8 cellular contexts compared by ENCODE assay signal in the genomic region with DNA sequence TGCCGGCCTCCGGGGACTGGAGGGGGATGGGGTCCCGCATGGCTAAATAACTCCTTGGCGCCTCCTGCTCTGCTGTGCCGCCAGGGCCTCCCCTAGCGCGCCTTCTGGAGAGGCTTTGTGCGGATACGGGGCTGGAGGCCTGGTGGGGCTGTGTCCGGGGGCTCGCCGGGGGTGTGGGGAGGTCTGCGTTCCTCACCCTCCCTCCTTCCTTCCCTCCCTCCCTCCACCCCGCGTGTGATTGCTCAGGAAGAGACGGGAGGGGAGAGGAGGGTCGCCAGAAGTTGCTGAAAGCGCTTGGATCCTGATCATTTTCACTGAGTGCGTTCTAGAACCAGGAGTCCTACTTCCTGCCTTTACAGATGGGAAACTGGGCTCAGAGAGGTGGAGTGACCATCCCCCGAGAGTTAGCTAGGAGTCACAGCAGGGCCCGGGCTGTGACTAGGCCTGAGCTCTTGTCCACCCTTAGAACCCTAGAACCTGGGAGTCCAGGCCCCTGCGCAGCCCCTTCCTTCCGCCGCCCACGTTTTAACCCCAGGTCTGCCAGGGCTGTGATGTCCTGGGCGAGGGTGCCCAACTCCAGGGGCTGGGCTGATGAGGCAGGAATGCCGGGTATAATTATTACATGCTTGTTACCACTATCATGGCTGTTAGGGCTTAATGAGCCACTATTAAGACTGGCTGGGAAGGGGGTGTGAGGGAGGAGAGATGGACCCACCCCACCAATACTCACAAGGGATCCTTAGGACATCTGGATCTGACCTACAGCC. TPM values are rescaled to one million over a fixed set of nuclear protein-coding genes. Genes with fewer than 3 reads are reported as not detected.
DNase-seq lines count a peak whose midpoint lies in the region; ATAC-seq, FAIRE-seq and TF ChIP-seq lines count a peak whose summit lies in the region.

No MANE protein-coding gene starts in this region.

- H3K4me3 ChIP-seq in ascending aorta (peak overlapping the region; percentile 60 to 71), keratinocyte (ENCODE audit: control insufficient read depth in 2 of 3, extremely low read depth in 1 of 3, insufficient read depth in 2 of 3, low read depth in 1 of 3, low read length in 3 of 3) (peak overlapping the region; percentile 32 to 78 (median 51))

- H3K36me3 ChIP-seq in ES-I3 (ENCODE audit: insufficient read depth, low read length): peaks cover 6% of the 10 kb centered on the region
- peaks cover 13 to 23% of the 10 kb centered on the region in 2 donors for H3K36me3 ChIP-seq in ascending aorta
- H3K36me3 ChIP-seq in keratinocyte (ENCODE audit: control insufficient read depth in 2 of 2, extremely low read depth in 1 of 2, insufficient read depth in 2 of 2, low read length in 2 of 2): peaks cover 1 to 8% of the 10 kb centered on the region in 2 experiments

- H3K27ac ChIP-seq in 22Rv1: peak overlapping the region; percentile 99
- H3K27ac ChIP-seq in ascending aorta: peak overlapping the region; percentile 99 to 100
- H3K27ac ChIP-seq in keratinocyte (ENCODE audit: control insufficient read depth, insufficient read depth, low read length): peak overlapping the region; percentile 98

- DNase-seq in NCI-H2196 treated with DMSO at 0.1 percent for 48 hours (lab: John Stamatoyannopoulos, UW; ENCODE audit: unreplicated experiment): peak; percentile 97
- DNase-seq in ascending aorta (ENCODE audit: low spot score in 2 of 2): no peak
- no peak for DNase-seq in keratinocyte (ENCODE audit: low read depth, low spot score)
- peak; percentile 65 for DNase-seq in stimulated activated CD8-positive, alpha-beta memory T cell treated with anti-CD3 and anti-CD28 coated beads, Interleukin-4, amount 100 ng/mL, for 48 hours
- no peak for DNase-seq in H4 (ENCODE audit: low spot score)

- no peaks in the 10 kb centered on the region for H3K27me3 ChIP-seq in ascending aorta
- no peaks in the 10 kb centered on the region for H3K27me3 ChIP-seq in keratinocyte (ENCODE audit: control insufficient read depth, extremely low read depth, insufficient read depth, low read length)

- H2AFZ ChIP-seq in keratinocyte (ENCODE audit: control insufficient read depth, low read length): peak overlapping the region; percentile 57

- intact Hi-C loops in ascending aorta (cut with DNase I): loop anchor here (1.0 kb wide), 2 partner anchors 19 to 46 kb away; no protein-coding TSS in a partner anchor

- peaks cover 9% of the 10 kb centered on the region for H4K20me1 ChIP-seq in keratinocyte (ENCODE audit: control insufficient read depth, extremely low read depth, insufficient read depth, low read length)

- H3K79me2 ChIP-seq in keratinocyte (ENCODE audit: control insufficient read depth, insufficient read depth, low read length): peaks cover 23% of the 10 kb centered on the region

- H3K4me2 ChIP-seq in keratinocyte (ENCODE audit: control insufficient read depth, extremely low read depth, insufficient read depth, low read depth, low read length): peak overlapping the region; percentile 94

- H3K4me1 ChIP-seq in ES-I3 (ENCODE audit: insufficient read depth, low read length) (peaks cover 8% of the 10 kb centered on the region; the same call in 1 of the 2 replicates), ascending aorta (peaks cover 15 to 31% of the 10 kb centered on the region in 2 donors), keratinocyte (ENCODE audit: control insufficient read depth, extremely low read depth, insufficient read depth, low read length) (peaks cover 19% of the 10 kb centered on the region)

- H3K9me3 ChIP-seq in ES-I3 (ENCODE audit: control insufficient read depth, insufficient read depth, low read length) (no peaks in the 10 kb centered on the region), ascending aorta (no peaks in the 10 kb centered on the region), keratinocyte (ENCODE audit: control insufficient read depth, low read depth, low read length) (no peaks in the 10 kb centered on the region)

- no peak for FAIRE-seq in keratinocyte (lab: Jason Lieb, UNC)

- TF ChIP-seq CTCF in 22Rv1 (IDR thresholded peaks at IDR 0.05): no peak; the same call in 1 of the 2 replicates
- peak in 2 of 3 experiments; percentile 10 to 20 for TF ChIP-seq CTCF in ascending aorta (IDR thresholded peaks at IDR 0.05)
- TF ChIP-seq CTCF in keratinocyte (optimal IDR thresholded peaks at IDR 0.05 in 1 of 3, IDR thresholded peaks at IDR 0.05 in 1 of 3, conservative IDR thresholded peaks at IDR 0.05 in 1 of 3; ENCODE audit: extremely low read depth in 1 of 3, insufficient read depth in 2 of 3, low read length in 3 of 3): peak in 1 of 3 experiments; percentile 32

- dilution Hi-C loops in keratinocyte (cut with MboI; ENCODE audit: extremely low pct_ligation_motif_present, low sequenced_read_pairs): no loop called here

- H3K9ac ChIP-seq in ES-I3 (ENCODE audit: low read depth, low read length) (peak overlapping the region; percentile 71), keratinocyte (ENCODE audit: control insufficient read depth, extremely low read depth, insufficient read depth, low read length) (peak overlapping the region; percentile 96)

- H3K9me1 ChIP-seq in keratinocyte (ENCODE audit: control insufficient read depth, extremely low read depth, insufficient read depth, low read length): peaks cover 2% of the 10 kb centered on the region

- no peak for ATAC-seq in HG02763 (IDR thresholded peaks at IDR 0.05; ENCODE audit: unreplicated experiment)

RNA-seq across cellular contexts. Expression of a gene that starts 0.8 kb away (rescaled TPM):
- total RNA-seq in ascending aorta: 3,570 TPM
- 17.2 to 36.7 TPM (median 20.7 TPM) in 3 replicates for polyA plus RNA-seq in keratinocyte
- polyA plus RNA-seq in keratinocyte (2011; ENCODE audit: low read depth): 36.2 TPM
- polyA plus RNA-seq in keratinocyte (2011; cell fraction: cytosol; rRNA removed): 13.4 and 56.6 TPM in 2 replicates
- polyA plus RNA-seq in keratinocyte (2011; cell fraction: nucleus; rRNA removed): 31.1 and 77.4 TPM in 2 replicates
- polyA plus RNA-seq in keratinocyte (2012; ENCODE audit: low replicate concordance): 25.3 and 35.2 TPM in 2 replicates
- 8.8 to 21.5 TPM (median 11.9 TPM) in 3 replicates for polyA minus RNA-seq in keratinocyte
- polyA minus RNA-seq in keratinocyte (2011; cell fraction: cytosol; rRNA and poly(A)+ RNA removed): 116 TPM
- 81.8 and 91.2 TPM in 2 replicates for polyA minus RNA-seq in keratinocyte (2011; cell fraction: nucleus; rRNA and poly(A)+ RNA removed)
- total RNA-seq in H4 (2014; rRNA removed; shearing (Covaris generic)): 29.1 and 86.4 TPM in 2 replicates

RNA-seq across cellular contexts. Expression of a gene that starts 8.0 kb away (rescaled TPM):
- total RNA-seq in ascending aorta: 51.2 TPM
- polyA plus RNA-seq in keratinocyte: 0.02 to 0.06 TPM in 2 of 3 replicates, not detected in the other
- polyA plus RNA-seq in keratinocyte (2011; ENCODE audit: low read depth): not detected
- polyA plus RNA-seq in keratinocyte (2011; cell fraction: cytosol; rRNA removed): not detected in 2 replicates
- polyA plus RNA-seq in keratinocyte (2011; cell fraction: nucleus; rRNA removed): 0.69 and 3.8 TPM in 2 replicates
- polyA plus RNA-seq in keratinocyte (2012; ENCODE audit: low replicate concordance): 0.02 and 0.34 TPM in 2 replicates
- polyA minus RNA-seq in keratinocyte: 0.26 to 0.46 TPM in 2 of 3 replicates, not detected in the other
- not detected for polyA minus RNA-seq in keratinocyte (2011; cell fraction: cytosol; rRNA and poly(A)+ RNA removed)
- 0.84 and 2.8 TPM in 2 replicates for polyA minus RNA-seq in keratinocyte (2011; cell fraction: nucleus; rRNA and poly(A)+ RNA removed)
- total RNA-seq in H4 (2014; rRNA removed; shearing (Covaris generic)): 0.62 and 1.0 TPM in 2 replicates

RNA-seq across cellular contexts. Expression of a gene that starts 40.7 kb away (rescaled TPM):
- total RNA-seq in ascending aorta: 62.5 TPM
- 150 to 170 TPM (median 162 TPM) in 3 replicates for polyA plus RNA-seq in keratinocyte
- polyA plus RNA-seq in keratinocyte (2011; ENCODE audit: low read depth): 50.4 TPM
- polyA plus RNA-seq in keratinocyte (2011; cell fraction: cytosol; rRNA removed): 74.7 and 141 TPM in 2 replicates
- 41.7 and 45.2 TPM in 2 replicates for polyA plus RNA-seq in keratinocyte (2011; cell fraction: nucleus; rRNA removed)
- 86.5 and 186 TPM in 2 replicates for polyA plus RNA-seq in keratinocyte (2012; ENCODE audit: low replicate concordance)
- polyA minus RNA-seq in keratinocyte: 30.7 to 49.0 TPM (median 33.8 TPM) in 3 replicates
- 109 TPM for polyA minus RNA-seq in keratinocyte (2011; cell fraction: cytosol; rRNA and poly(A)+ RNA removed)
- 16.4 and 21.7 TPM in 2 replicates for polyA minus RNA-seq in keratinocyte (2011; cell fraction: nucleus; rRNA and poly(A)+ RNA removed)
- total RNA-seq in H4 (2014; rRNA removed; shearing (Covaris generic)): 349 and 397 TPM in 2 replicates

RNA-seq across cellular contexts. Expression of a gene that starts 56.0 kb away (rescaled TPM):
- total RNA-seq in ascending aorta: not detected
- 0.03 TPM in 1 of 3 replicates, not detected in the others for polyA plus RNA-seq in keratinocyte
- not detected for polyA plus RNA-seq in keratinocyte (2011; ENCODE audit: low read depth)
- not detected in 2 replicates for polyA plus RNA-seq in keratinocyte (2011; cell fraction: cytosol; rRNA removed)
- 0.20 and 0.31 TPM in 2 replicates for polyA plus RNA-seq in keratinocyte (2011; cell fraction: nucleus; rRNA removed)
- not detected in 2 replicates for polyA plus RNA-seq in keratinocyte (2012; ENCODE audit: low replicate concordance)
- not detected in 3 replicates for polyA minus RNA-seq in keratinocyte
- polyA minus RNA-seq in keratinocyte (2011; cell fraction: cytosol; rRNA and poly(A)+ RNA removed): not detected
- polyA minus RNA-seq in keratinocyte (2011; cell fraction: nucleus; rRNA and poly(A)+ RNA removed): not detected in 2 replicates
- total RNA-seq in H4 (2014; rRNA removed; shearing (Covaris generic)): 0.06 TPM in 1 of 2 replicates, not detected in the other

RNA-seq across cellular contexts. Expression of a gene that starts 58.2 kb away (rescaled TPM):
- total RNA-seq in ascending aorta: 14.8 TPM
- 4.8 to 5.8 TPM (median 5.6 TPM) in 3 replicates for polyA plus RNA-seq in keratinocyte
- 1.3 TPM for polyA plus RNA-seq in keratinocyte (2011; ENCODE audit: low read depth)
- 4.0 and 4.4 TPM in 2 replicates for polyA plus RNA-seq in keratinocyte (2011; cell fraction: cytosol; rRNA removed)
- polyA plus RNA-seq in keratinocyte (2011; cell fraction: nucleus; rRNA removed): 9.2 and 10.9 TPM in 2 replicates
- 4.5 and 4.8 TPM in 2 replicates for polyA plus RNA-seq in keratinocyte (2012; ENCODE audit: low replicate concordance)
- 8.9 to 13.1 TPM (median 11.7 TPM) in 3 replicates for polyA minus RNA-seq in keratinocyte
- 7.5 TPM for polyA minus RNA-seq in keratinocyte (2011; cell fraction: cytosol; rRNA and poly(A)+ RNA removed)
- polyA minus RNA-seq in keratinocyte (2011; cell fraction: nucleus; rRNA and poly(A)+ RNA removed): 6.7 and 7.3 TPM in 2 replicates
- 2.9 and 12.1 TPM in 2 replicates for total RNA-seq in H4 (2014; rRNA removed; shearing (Covaris generic))

Comparison
In these comparisons a context has a peak if more than half of its experiments do, and no peak if none do; other contexts are left out.
1. DNase-seq: peak in NCI-H2196 treated with DMSO at 0.1 percent for 48 hours (single experiment) and stimulated activated CD8-positive, alpha-beta memory T cell treated with anti-CD3 and anti-CD28 coated beads, Interleukin-4, amount 100 ng/mL, for 48 hours (single experiment); none in ascending aorta (0 of 2), keratinocyte (single experiment) and H4 (single experiment).
2. RNA of a gene that starts 0.8 kb away (total RNA-seq): 3,570 TPM in ascending aorta (single experiment); 29.1 to 86.4 TPM in H4; every median in the first group is over 10 times any median in the second.
3. RNA of a gene that starts 8.0 kb away (total RNA-seq): 51.2 TPM in ascending aorta (single experiment); 0.62 to 1.0 TPM in H4; every median in the first group is over 10 times any median in the second.
4. Peak in every context shown above with its lines, with median percentiles within 50 percentile points of each other: H3K27ac ChIP-seq.